In the genomic region with DNA sequence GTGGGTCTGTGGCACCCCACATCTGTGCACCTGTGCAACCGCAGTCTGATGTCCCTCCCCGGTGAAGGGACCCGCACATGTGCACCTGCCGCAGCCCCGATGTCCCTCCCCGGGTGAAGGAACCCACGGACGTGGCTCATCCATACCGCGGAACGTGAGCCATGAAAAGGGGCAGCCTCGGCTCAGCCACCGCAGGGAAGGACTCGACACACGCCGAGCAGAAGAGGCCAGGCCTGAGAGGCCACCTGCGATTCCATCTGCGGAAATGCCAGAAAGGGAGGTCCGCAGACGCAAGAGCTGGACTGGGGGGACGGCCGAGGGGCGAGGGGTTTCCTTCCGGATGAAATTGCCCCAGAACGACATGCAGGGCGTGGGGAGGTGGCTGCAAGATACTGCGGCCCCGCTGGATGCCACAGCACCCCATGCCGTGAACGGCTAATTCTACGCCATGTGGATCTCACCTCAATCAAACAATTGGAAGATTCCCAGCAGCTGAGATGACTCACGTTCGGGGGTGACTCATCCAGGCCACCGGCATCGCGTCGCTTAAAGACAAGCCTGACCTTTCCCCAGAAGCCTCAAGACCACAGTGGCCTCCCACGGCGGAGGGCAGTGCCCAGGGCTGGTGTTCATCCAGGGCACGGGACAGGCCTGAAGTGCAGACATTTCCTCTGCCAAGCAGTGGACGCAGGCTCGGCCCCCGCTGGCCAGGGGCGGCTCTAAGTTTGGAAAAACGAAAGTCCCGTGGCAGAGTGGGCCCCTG, we compare ENCODE assay signal across 7 cellular contexts. TPM values are rescaled to one million over a fixed set of nuclear protein-coding genes. Genes with fewer than 3 reads are reported as not detected.
A peak's percentile ranks its signal among the peaks of the same experiment; 100 is the strongest.
DNase-seq lines count a peak whose midpoint lies in the region; ATAC-seq lines count a peak whose summit lies in the region.

No MANE protein-coding gene starts in this region.

- ATAC-seq in GM21786 (IDR thresholded peaks at IDR 0.05; ENCODE audit: unreplicated experiment), result no peak
- ATAC-seq in HG03460 (IDR thresholded peaks at IDR 0.05; ENCODE audit: unreplicated experiment), result no peak

- DNase-seq in LoVo (ENCODE audit: low spot score), result peak; percentile 93
- peak; percentile 91 to 94 for DNase-seq in activated CD4-positive, alpha-beta T cell treated with anti-CD3 and anti-CD28 coated beads, Interleukin-2, amount 50 U/mL, for 48 hours
- peak; percentile 33 for DNase-seq in effector CD4-positive, alpha-beta T cell
- peak; percentile 52 to 85 for DNase-seq in stimulated activated CD4-positive, alpha-beta T cell treated with anti-CD3 and anti-CD28 coated beads, Interleukin-12 subunit alpha, Interleukin-12 subunit beta, amount 100 ng/mL, for 24 hours (ENCODE audit: low read depth in 2 of 2)
- no peak for DNase-seq in G401 (ENCODE audit: low spot score)

- in situ Hi-C loops in G401 (cut with HindIII; ENCODE audit: low sequenced_read_pairs), result no loop called here

RNA-seq across cellular contexts. Expression of a gene that starts 21.0 kb away (rescaled TPM):
- total RNA-seq in G401 (2014; rRNA removed; shearing (Covaris generic)), result 72.7 and 82.6 TPM in 2 replicates

RNA-seq across cellular contexts. Expression of a gene that starts 31.8 kb away (rescaled TPM):
- total RNA-seq in G401 (2014; rRNA removed; shearing (Covaris generic)), result 25.9 and 34.1 TPM in 2 replicates
